ENCODE assay signal across 12 cellular contexts in genomic region chr6:159043986-159044385, GRCh38. TPM values are rescaled to one million over a fixed set of nuclear protein-coding genes. Genes with fewer than 3 reads are reported as not detected.
DNase-seq lines count a peak whose midpoint lies in the region; ATAC-seq and TF ChIP-seq lines count a peak whose summit lies in the region.
"Had no signal": no experiment of that assay in that cellular context is flagged by ENCODE, and none has a peak within 500 bp of the region (broad histone marks: within the 10 kb centered on the region; RNA-seq: fewer than 3 reads in every experiment).

No MANE protein-coding gene starts in this region.

- H3K4me3 ChIP-seq in mononuclear cell (ENCODE audit: low read length) (peak overlapping the region; percentile 93), neural progenitor cell (no peak overlapping the region)

- H3K9ac ChIP-seq in neural progenitor cell: no peak overlapping the region

- peak overlapping the region; percentile 100 for H3K4me3 Mint-ChIP-seq in stimulated activated naive CD8-positive, alpha-beta T cell treated with anti-CD3 and anti-CD28 coated beads, Interleukin-15, Interleukin-2, amounts not matched to agents 100 ng/mL and 50 ng/mL, for 24 hours
- H3K4me3 Mint-ChIP-seq in activated B cell treated with CpG ODN at 0.5 μM for 24 hours: peak overlapping the region; percentile 99
- H3K4me3 Mint-ChIP-seq in neural progenitor cell: no peak overlapping the region
- H3K4me3 Mint-ChIP-seq: mesothelial cell of epicardium had no signal

- H3K9me3 ChIP-seq in mononuclear cell (ENCODE audit: low read depth, low read length) (no peaks in the 10 kb centered on the region), neural progenitor cell (ENCODE audit: low read depth) (no peaks in the 10 kb centered on the region)

- no peak overlapping the region for H3K27ac ChIP-seq in neural progenitor cell

- H3K36me3 ChIP-seq in neural progenitor cell: no peaks in the 10 kb centered on the region

- peak overlapping the region; percentile 100 for H3K27ac Mint-ChIP-seq in stimulated activated naive CD8-positive, alpha-beta T cell treated with anti-CD3 and anti-CD28 coated beads, Interleukin-15, Interleukin-2, amounts not matched to agents 100 ng/mL and 50 ng/mL, for 24 hours
- H3K27ac Mint-ChIP-seq in activated B cell treated with CpG ODN at 0.5 μM for 24 hours (peak overlapping the region; percentile 100), neural progenitor cell (no peak overlapping the region)
- H3K27ac Mint-ChIP-seq: mesothelial cell of epicardium had no signal

- no peak overlapping the region for H3K4me2 ChIP-seq in neural progenitor cell

- CTCF ChIA-PET in activated B cell treated with CpG ODN at 0.5 μM for 24 hours (lab: Charles Lee): interaction anchor here (0.9 to 9.9 kb wide), 13 partner anchors 13 to 91 kb away, joined by 3 to 115 read pairs (median 6); no protein-coding TSS in a partner anchor

- H3K36me3 Mint-ChIP-seq in stimulated activated naive CD8-positive, alpha-beta T cell treated with anti-CD3 and anti-CD28 coated beads, Interleukin-15, Interleukin-2, amounts not matched to agents 100 ng/mL and 50 ng/mL, for 24 hours (ENCODE audit: low read depth): peaks cover 59% of the 10 kb centered on the region
- peaks cover 58% of the 10 kb centered on the region for H3K36me3 Mint-ChIP-seq in activated B cell treated with CpG ODN at 0.5 μM for 24 hours (ENCODE audit: low read depth)
- H3K36me3 Mint-ChIP-seq in neural progenitor cell: no peaks in the 10 kb centered on the region
- H3K36me3 Mint-ChIP-seq: mesothelial cell of epicardium had no signal

- H3K27me3 Mint-ChIP-seq in stimulated activated naive CD8-positive, alpha-beta T cell treated with anti-CD3 and anti-CD28 coated beads, Interleukin-15, Interleukin-2, amounts not matched to agents 100 ng/mL and 50 ng/mL, for 24 hours: no peaks in the 10 kb centered on the region
- no peaks in the 10 kb centered on the region for H3K27me3 Mint-ChIP-seq in activated B cell treated with CpG ODN at 0.5 μM for 24 hours
- peaks cover 4% of the 10 kb centered on the region for H3K27me3 Mint-ChIP-seq in neural progenitor cell (ENCODE audit: insufficient read depth, low read depth)

- DNase-seq in stimulated activated naive CD8-positive, alpha-beta T cell treated with anti-CD3 and anti-CD28 coated beads, Interleukin-15, Interleukin-2, amounts not matched to agents 100 U/mL and 50 U/mL, for 24 hours: no peak
- DNase-seq in activated B cell treated with CpG ODN at 0.5 μM for 24 hours: no peak
- no peak for DNase-seq in neural progenitor cell (ENCODE audit: low spot score)
- DNase-seq in GM13976 (ENCODE audit: low spot score): no peak
- DNase-seq: activated CD4-positive, CD25-positive, alpha-beta regulatory T cell; NCI-H510A had no signal

- H3K27me3 ChIP-seq in mononuclear cell (ENCODE audit: insufficient read depth, low read length) (no peaks in the 10 kb centered on the region), neural progenitor cell (no peaks in the 10 kb centered on the region)

- TF ChIP-seq CTCF in activated B cell treated with CpG ODN at 0.5 μM for 24 hours (IDR thresholded peaks at IDR 0.05) (no peak), neural progenitor cell (IDR thresholded peaks at IDR 0.05) (no peak), GM13976 (IDR thresholded peaks at IDR 0.05; ENCODE audit: borderline replicate concordance, control extremely low read depth, extremely low read depth, insufficient read depth, missing control alignments) (no peak)

- in situ Hi-C loops in GM13976 (cut with MboI; ENCODE audit: low sequenced_read_pairs, unreplicated experiment): loop anchor here (10.0 kb wide), 1 partner anchor 61 kb away; no protein-coding TSS in a partner anchor

- POLR2A ChIA-PET in activated B cell treated with CpG ODN at 0.5 μM for 24 hours (lab: Charles Lee): interaction anchor here (0.6 to 11.4 kb wide), 23 partner anchors 8 to 328 kb away, joined by 3 to 1007 read pairs (median 10); partner anchors contain the start of gene RSPH3

- H3F3A ChIP-seq in neural progenitor cell (ENCODE audit: low read depth): no peaks in the 10 kb centered on the region

- peaks cover 46% of the 10 kb centered on the region for H3K4me1 ChIP-seq in mononuclear cell (ENCODE audit: insufficient read depth, low read length)
- H3K4me1 ChIP-seq in neural progenitor cell: no peaks in the 10 kb centered on the region

- no peak for ATAC-seq in stimulated activated naive CD8-positive, alpha-beta T cell treated with anti-CD3 and anti-CD28 coated beads, Interleukin-15, Interleukin-2, amounts not matched to agents 100 U/mL and 50 U/mL, for 24 hours
- ATAC-seq in activated B cell treated with CpG ODN at 0.5 μM for 24 hours (ENCODE audit: low read depth) (no peak), GM21723 (IDR thresholded peaks at IDR 0.05; ENCODE audit: unreplicated experiment) (no peak), GM18502 (IDR thresholded peaks at IDR 0.05; ENCODE audit: poor library complexity, unreplicated experiment) (no peak)
- ATAC-seq: HCT116 had no signal

- no peaks in the 10 kb centered on the region for H3K79me2 ChIP-seq in neural progenitor cell (ENCODE audit: low read depth)

- no peak overlapping the region for H2AFZ ChIP-seq in neural progenitor cell (replicated peaks)

- peaks cover 77% of the 10 kb centered on the region for H3K4me1 Mint-ChIP-seq in stimulated activated naive CD8-positive, alpha-beta T cell treated with anti-CD3 and anti-CD28 coated beads, Interleukin-15, Interleukin-2, amounts not matched to agents 100 ng/mL and 50 ng/mL, for 24 hours (ENCODE audit: low read depth)
- H3K4me1 Mint-ChIP-seq in activated B cell treated with CpG ODN at 0.5 μM for 24 hours (peaks cover 71% of the 10 kb centered on the region), neural progenitor cell (peaks cover 21% of the 10 kb centered on the region)

- H4K20me1 ChIP-seq in neural progenitor cell (ENCODE audit: low read depth): no peaks in the 10 kb centered on the region

- H3K9me3 Mint-ChIP-seq in stimulated activated naive CD8-positive, alpha-beta T cell treated with anti-CD3 and anti-CD28 coated beads, Interleukin-15, Interleukin-2, amounts not matched to agents 100 ng/mL and 50 ng/mL, for 24 hours: no peaks in the 10 kb centered on the region
- H3K9me3 Mint-ChIP-seq in activated B cell treated with CpG ODN at 0.5 μM for 24 hours: no peaks in the 10 kb centered on the region
- H3K9me3 Mint-ChIP-seq in neural progenitor cell: no peaks in the 10 kb centered on the region
- H3K9me3 Mint-ChIP-seq: mesothelial cell of epicardium had no signal

- intact Hi-C loops in activated B cell treated with CpG ODN at 0.5 μM for 24 hours (cut with micrococcal nuclease): loop anchor here (2.0 kb wide), 3 partner anchors 225 to 683 kb away; partner anchors contain the start of genes EZR and WTAP

RNA-seq across cellular contexts. Expression of gene TAGAP, which starts 0.8 kb away (rescaled TPM):
- total RNA-seq in activated B cell treated with CpG ODN at 0.5 μM for 24 hours (129 TPM in 2 replicates), mononuclear cell (320 TPM), neural progenitor cell (ENCODE audit: low replicate concordance) (not detected in 2 replicates)

RNA-seq across cellular contexts. Expression of gene RSPH3, which starts 44.0 kb away (rescaled TPM):
- total RNA-seq in activated B cell treated with CpG ODN at 0.5 μM for 24 hours: 1.9 and 2.4 TPM in 2 replicates
- 1.3 TPM for total RNA-seq in mononuclear cell
- 3.6 and 3.9 TPM in 2 replicates for total RNA-seq in neural progenitor cell (ENCODE audit: low replicate concordance)

Comparison
In these comparisons a context has a peak if more than half of its experiments do, and no peak if none do; other contexts are left out.
1. RNA of gene TAGAP, which starts 0.8 kb away (total RNA-seq): 320 TPM in mononuclear cell (single experiment) and 129 TPM in activated B cell treated with CpG ODN at 0.5 μM for 24 hours; not detected in neural progenitor cell; every median in the first group is over 100 times any median in the second.